Comparison of ENCODE assay signal across 11 cellular contexts in the genomic region with DNA sequence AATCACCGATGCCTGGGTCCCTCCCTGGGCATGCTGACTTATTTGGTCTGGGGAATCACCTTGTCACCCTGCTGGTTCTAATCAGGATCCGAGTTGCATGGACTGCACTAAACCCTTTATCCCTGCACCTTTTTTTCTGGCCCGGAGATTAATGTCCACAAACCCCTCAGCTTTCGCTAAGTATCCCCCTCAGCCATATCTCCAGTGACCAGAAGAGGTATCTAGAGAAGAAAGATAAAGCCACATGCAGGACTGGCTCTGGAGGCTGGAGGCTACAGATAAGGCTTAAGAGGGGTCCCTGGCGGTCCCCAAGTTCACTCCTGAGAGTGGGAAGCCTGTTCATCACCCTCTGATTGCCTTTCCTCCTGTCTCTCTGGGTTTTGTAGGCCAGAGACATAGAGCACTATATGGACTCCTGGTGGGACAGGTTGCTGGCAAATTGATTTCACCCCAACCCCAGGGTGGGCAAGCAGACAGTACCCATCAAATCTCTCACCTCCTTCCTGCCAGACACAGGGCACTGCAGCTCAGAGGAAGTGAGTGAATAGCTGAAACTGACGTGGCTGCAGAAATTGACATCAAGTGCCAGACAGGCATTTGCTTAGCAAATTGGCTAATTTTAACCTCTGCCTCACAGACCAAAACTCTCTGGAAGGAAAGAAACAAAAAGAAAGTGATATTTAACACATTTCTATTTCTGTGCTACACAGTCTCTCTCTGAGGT. TPM values are rescaled to one million over a fixed set of nuclear protein-coding genes. Genes with fewer than 3 reads are reported as not detected.
A peak's percentile ranks its signal among the peaks of the same experiment; 100 is the strongest.
DNase-seq lines count a peak whose midpoint lies in the region; ATAC-seq and TF ChIP-seq lines count a peak whose summit lies in the region.
"Had no signal": no experiment of that assay in that cellular context is flagged by ENCODE, and none has a peak within 500 bp of the region (broad histone marks: within the 10 kb centered on the region; RNA-seq: fewer than 3 reads in every experiment).

No MANE protein-coding gene starts in this region.

- H3K27me3 ChIP-seq in esophagus squamous epithelium, result peaks cover 0 to 21% (median 0%) of the 10 kb centered on the region in 4 donors

- H3K36me3 ChIP-seq in OCI-LY7 (ENCODE audit: insufficient read depth, low read length), result no peaks in the 10 kb centered on the region
- H3K36me3 ChIP-seq in esophagus squamous epithelium, result no peaks in the 10 kb centered on the region

- H3K4me3 ChIP-seq in OCI-LY7 (ENCODE audit: low read depth, low read length, poor library complexity, severe bottlenecking), result peak overlapping the region; percentile 24
- H3K4me3 ChIP-seq in esophagus squamous epithelium, result no peak overlapping the region

- TF ChIP-seq CTCF in OCI-LY7 (conservative IDR thresholded peaks at IDR 0.05; ENCODE audit: low read length) (no peak), esophagus squamous epithelium (IDR thresholded peaks at IDR 0.05) (no peak)

- 57 to 69% methylated on average over 5 to 6 of the region's 6 CpGs for WGBS in esophagus squamous epithelium, 2 donors

- DNase-seq in AG08395 (ENCODE audit: low spot score), result peak; percentile 22
- DNase-seq in OCI-LY7 (ENCODE audit: low spot score), result peak; percentile 20
- DNase-seq in stimulated activated CD4-positive, alpha-beta T cell treated with anti-CD3 and anti-CD28 coated beads, Interleukin-1b, Interleukin-23, amount 100 ng/mL, for 48 hours, result no peak
- DNase-seq in NCI-H128 (lab: John Stamatoyannopoulos, UW; ENCODE audit: unreplicated experiment), result no peak
- no peak for DNase-seq in NCI-H187 (lab: John Stamatoyannopoulos, UW)
- no peak for DNase-seq in esophagus squamous epithelium (lab: John Stamatoyannopoulos, UW)
- DNase-seq: CD4-positive, CD25-positive, alpha-beta regulatory T cell had no signal

- POLR2A ChIA-PET in OCI-LY7 (lab: Charles Lee), result interaction anchor here (0.7 kb wide), 1 partner anchor 20 kb away, joined by 3 read pairs; no protein-coding TSS in a partner anchor

- H3K9me3 ChIP-seq in OCI-LY7 (ENCODE audit: low read length), result no peaks in the 10 kb centered on the region
- H3K9me3 ChIP-seq in esophagus squamous epithelium, result no peaks in the 10 kb centered on the region

- H3K27ac ChIP-seq in OCI-LY7 (ENCODE audit: low read depth, low read length, poor library complexity, severe bottlenecking) (no peak overlapping the region), esophagus squamous epithelium (no peak overlapping the region)
- H3K27ac ChIP-seq: HL-60 had no signal

- ATAC-seq in GM19025 (IDR thresholded peaks at IDR 0.05; ENCODE audit: low read depth, unreplicated experiment), result peak; percentile 85
- ATAC-seq in HG02884 (IDR thresholded peaks at IDR 0.05; ENCODE audit: unreplicated experiment), result peak; percentile 66

- intact Hi-C loops in OCI-LY7 (cut with micrococcal nuclease; ENCODE audit: unreplicated experiment) (no loop called here), esophagus squamous epithelium (cut with DNase I) (no loop called here)

- H3K4me1 ChIP-seq in OCI-LY7 (ENCODE audit: insufficient read depth, low read length, poor library complexity, severe bottlenecking) (peaks cover 22% of the 10 kb centered on the region), esophagus squamous epithelium (peaks cover 0 to 13% (median 0%) of the 10 kb centered on the region in 3 donors)

- peak overlapping the region; percentile 59 for H3K4me2 ChIP-seq in OCI-LY7 (ENCODE audit: low read length)

- CTCF ChIA-PET in OCI-LY7 (lab: Charles Lee; ENCODE audit: unreplicated experiment), result interaction anchor here (0.6 kb wide), 1 partner anchor 568 kb away, joined by 3 read pairs; no protein-coding TSS in a partner anchor

- peak overlapping the region; percentile 67 for H2AFZ ChIP-seq in OCI-LY7 (ENCODE audit: low read length)

- no peaks in the 10 kb centered on the region for H3K9me2 ChIP-seq in OCI-LY7 (ENCODE audit: insufficient read depth, low read length)

- no peaks in the 10 kb centered on the region for H3K79me2 ChIP-seq in OCI-LY7 (ENCODE audit: insufficient read depth, low read depth, low read length)

- H4K20me1 ChIP-seq in OCI-LY7 (ENCODE audit: insufficient read depth, low read length), result no peaks in the 10 kb centered on the region

- no peak for TF ChIP-seq POLR2A in esophagus squamous epithelium (IDR thresholded peaks at IDR 0.05)

- no TSS peak for BruUV-seq in OCI-LY7 (replicated peaks; lab: Mats Ljungman, UMichigan)

RNA-seq across cellular contexts. Expression of a gene that starts 38.8 kb away (rescaled TPM):
- total RNA-seq in OCI-LY7 (2014; rRNA removed; shearing (Covaris generic)), result not detected in 2 replicates
- not detected in 2 replicates for total RNA-seq in OCI-LY7 (2022)
- total RNA-seq in esophagus squamous epithelium, result not detected
- total RNA-seq: activated T-helper 2 cell treated with anti-CD3 and anti-CD28 coated beads, Interferon-gamma antibody, Interleukin-2, Interleukin-4, amounts not matched to agents 10 μg/mL and 5 μg/mL and 100 μg/mL, durations not matched to agents 14 hours and 24 hours and 36 hours; CD4-positive, CD25-positive, alpha-beta regulatory T cell had no signal

Comparison
In these comparisons a context has a peak if more than half of its experiments do, and no peak if none do; other contexts are left out.
1. DNase-seq: peak in AG08395 (single experiment) and OCI-LY7 (single experiment); none in stimulated activated CD4-positive, alpha-beta T cell treated with anti-CD3 and anti-CD28 coated beads, Interleukin-1b, Interleukin-23, amount 100 ng/mL, for 48 hours (single experiment), NCI-H128 (single experiment), NCI-H187 (0 of 2) and esophagus squamous epithelium (single experiment).